In genomic region chr7:45089314-45089891, GRCh38 we compare ENCODE assay signal across 8 cellular contexts. TPM values are rescaled to one million over a fixed set of nuclear protein-coding genes. Genes with fewer than 3 reads are reported as not detected.
DNase-seq lines count a peak whose midpoint lies in the region; ATAC-seq and TF ChIP-seq lines count a peak whose summit lies in the region.

No MANE protein-coding gene starts in this region.

- no peaks in the 10 kb centered on the region for H3K27me3 ChIP-seq in parathyroid adenoma (ENCODE audit: control insufficient read depth, insufficient read depth, low read length)

- no peak overlapping the region for H3K9ac ChIP-seq in parathyroid adenoma

- peak; percentile 97 for DNase-seq in Ammon's horn (ENCODE audit: low spot score)
- DNase-seq in T-helper 1 cell = peak in 4 of 5 donors; percentile 39 to 58 (median 46)
- DNase-seq in left cardiac atrium = peak; percentile 61
- DNase-seq in type B pancreatic cell (ENCODE audit: extremely low spot score, unreplicated experiment) = no peak

- H3K27ac Mint-ChIP-seq in IgD-negative memory B cell (no peak overlapping the region), type B pancreatic cell (no peak overlapping the region)

- no peak overlapping the region for H3K4me3 ChIP-seq in parathyroid adenoma (ENCODE audit: low read depth, low read length)

- peaks cover 23% of the 10 kb centered on the region for H3K27me3 Mint-ChIP-seq in IgD-negative memory B cell
- peaks cover 9% of the 10 kb centered on the region for H3K27me3 Mint-ChIP-seq in type B pancreatic cell

- H3K4me1 Mint-ChIP-seq in IgD-negative memory B cell (peaks cover 3 to 9% (median 4%) of the 10 kb centered on the region in 3 donors), type B pancreatic cell (ENCODE audit: unreplicated experiment) (no peaks in the 10 kb centered on the region)

- intact Hi-C loops in left cardiac atrium (cut with DNase I) = no loop called here

- ATAC-seq in left cardiac atrium = peak; percentile 39 to 53
- ATAC-seq in GM21528 (IDR thresholded peaks at IDR 0.05; ENCODE audit: low FRiP score, unreplicated experiment) = no peak

- H3K9me3 Mint-ChIP-seq in IgD-negative memory B cell (peaks cover 0 to 9% (median 0%) of the 10 kb centered on the region in 3 donors), type B pancreatic cell (no peaks in the 10 kb centered on the region)

- H2AFZ ChIP-seq in parathyroid adenoma = peak overlapping the region; percentile 86

- no peaks in the 10 kb centered on the region for H3K9me3 ChIP-seq in parathyroid adenoma (ENCODE audit: control insufficient read depth, low read length)

- TF ChIP-seq CTCF in parathyroid adenoma (IDR thresholded peaks at IDR 0.05) (no peak), type B pancreatic cell (conservative IDR thresholded peaks at IDR 0.05) (no peak)

- H3K79me2 ChIP-seq in parathyroid adenoma = no peaks in the 10 kb centered on the region

- peaks cover 1% of the 10 kb centered on the region for H3K36me3 Mint-ChIP-seq in IgD-negative memory B cell
- no peaks in the 10 kb centered on the region for H3K36me3 Mint-ChIP-seq in type B pancreatic cell

- peak overlapping the region; percentile 13 for H3K4me2 ChIP-seq in parathyroid adenoma (ENCODE audit: low read length)

- peak overlapping the region; percentile 98 for H3K27ac ChIP-seq in angular gyrus (ENCODE audit: low read depth, low read length)
- no peak overlapping the region for H3K27ac ChIP-seq in parathyroid adenoma

- H3K4me3 Mint-ChIP-seq in IgD-negative memory B cell = peak overlapping the region; percentile 70 to 87 (median 76)
- peak overlapping the region; percentile 85 for H3K4me3 Mint-ChIP-seq in type B pancreatic cell

- no peaks in the 10 kb centered on the region for H3K36me3 ChIP-seq in parathyroid adenoma (ENCODE audit: control insufficient read depth, insufficient read depth, low read length)

- H3K4me1 ChIP-seq in parathyroid adenoma = no peaks in the 10 kb centered on the region

RNA-seq across cellular contexts. Expression of gene NACAD, which starts 0.6 kb away (rescaled TPM):
- polyA plus RNA-seq in IgD-negative memory B cell = not detected
- total RNA-seq in left cardiac atrium (1 to 10 TPM; 3.9 to 5.5 TPM), type B pancreatic cell (ENCODE audit: low replicate concordance) (7.3 and 12.5 TPM in 2 replicates)

RNA-seq across cellular contexts. Expression of gene TBRG4, which starts 22.1 kb away (rescaled TPM):
- polyA plus RNA-seq in IgD-negative memory B cell = 50.5 TPM
- total RNA-seq in left cardiac atrium (10 to 100 TPM; 59.0 to 66.9 TPM), type B pancreatic cell (ENCODE audit: low replicate concordance) (88.2 and 98.3 TPM in 2 replicates)
